In genomic region chr19:1871140-1871597, GRCh38 we compare ENCODE assay signal across 19 cellular contexts.
"Had no signal": no experiment of that assay in that cellular context is flagged by ENCODE, and none has a peak within 500 bp of the region (broad histone marks: within the 10 kb centered on the region; RNA-seq: fewer than 3 reads in every experiment).

No MANE protein-coding gene starts in this region.

- H3K4me3 Mint-ChIP-seq: activated CD8-positive, alpha-beta T cell treated with anti-CD3 and anti-CD28 coated beads for 36 hours; activated naive CD8-positive, alpha-beta T cell treated with anti-CD3 and anti-CD28 coated beads, Interleukin-2, amount 10 ng/mL, durations not matched to agents 7 days and 5 days; naive B cell; neural progenitor cell; WTC11 had no signal

- H3K9ac ChIP-seq: neural progenitor cell had no signal

- H3K4me3 ChIP-seq: neural progenitor cell, pancreas, tibial nerve had no signal

- H3K27me3 Mint-ChIP-seq: activated CD8-positive, alpha-beta T cell treated with anti-CD3 and anti-CD28 coated beads for 36 hours; activated naive CD8-positive, alpha-beta T cell treated with anti-CD3 and anti-CD28 coated beads, Interleukin-2, amount 10 ng/mL, durations not matched to agents 7 days and 5 days; naive B cell had no signal

- H3K36me3 ChIP-seq: neural progenitor cell, pancreas had no signal

- H3K27me3 ChIP-seq: foreskin keratinocyte, neural progenitor cell, pancreas, tibial nerve had no signal

- H2AFZ ChIP-seq: neural progenitor cell had no signal

- H3K27ac Mint-ChIP-seq: activated CD8-positive, alpha-beta T cell treated with anti-CD3 and anti-CD28 coated beads for 36 hours; neural progenitor cell; WTC11 had no signal

- H3K9me3 ChIP-seq: pancreas, tibial nerve had no signal

- H3K36me3 Mint-ChIP-seq: naive B cell, neural progenitor cell had no signal

- H3K27ac ChIP-seq: foreskin keratinocyte, neural progenitor cell, pancreas, tibial nerve had no signal

- H3K9me3 Mint-ChIP-seq: activated CD8-positive, alpha-beta T cell treated with anti-CD3 and anti-CD28 coated beads for 36 hours; activated naive CD8-positive, alpha-beta T cell treated with anti-CD3 and anti-CD28 coated beads, Interleukin-2, amount 10 ng/mL, durations not matched to agents 7 days and 5 days; naive B cell; neural progenitor cell; WTC11 had no signal

- DNase-seq: activated CD4-positive, alpha-beta T cell treated with anti-CD3 and anti-CD28 coated beads for 48 hours; activated CD8-positive, alpha-beta T cell treated with anti-CD3 and anti-CD28 coated beads for 36 hours; activated gamma-delta T cell treated with Interleukin-2 at 50 U/mL for 16 hours; activated naive CD8-positive, alpha-beta T cell treated with anti-CD3 and anti-CD28 coated beads, Interleukin-2, amount 10 ng/mL, durations not matched to agents 7 days and 5 days; anterior cingulate cortex; effector memory CD4-positive, alpha-beta T cell; foreskin keratinocyte; head of caudate nucleus; left cardiac atrium; mammary epithelial cell; naive B cell; stimulated activated CD4-positive, alpha-beta T cell treated with anti-CD3 and anti-CD28 coated beads, Interleukin-2, amount 100 ng/mL, for 48 hours; stimulated activated naive CD4-positive, alpha-beta T cell; substantia nigra; T-helper 2 cell had no signal

- H3K4me2 ChIP-seq: neural progenitor cell had no signal

- ATAC-seq: activated CD8-positive, alpha-beta T cell treated with anti-CD3 and anti-CD28 coated beads for 36 hours; foreskin keratinocyte; left cardiac atrium; pancreas; WTC11 had no signal
